1 cellular context compared by ENCODE assay signal in genomic region chr9:105646879-105647594, GRCh38.
TF ChIP-seq lines count a peak whose summit lies in the region.

No MANE protein-coding gene starts in this region.

TF ChIP-seq in WTC11, 78 proteins besides CTCF, POLR2A, EP300 and RAD21:
- no peak for TF ChIP-seq FOXP4 (CRISPR knock-in tag; IDR thresholded peaks at IDR 0.05)
